In genomic region chr17:59617141-59617757, GRCh38 we compare ENCODE assay signal across 1 cellular context.
TF ChIP-seq lines count a peak whose summit lies in the region.

No MANE protein-coding gene starts in this region.

TF ChIP-seq in K562, 482 proteins besides CTCF, POLR2A, EP300 and RAD21 (continued from another document and continues in another):
- TF ChIP-seq TBP (optimal IDR thresholded peaks at IDR 0.05; ENCODE audit: low read depth, low read length) (no peak), COPS2 (conservative IDR thresholded peaks at IDR 0.05) (no peak), SIX5 (IDR thresholded peaks at IDR 0.05; ENCODE audit: borderline replicate concordance in 1 of 2, insufficient read depth in 1 of 2, low read depth in 1 of 2, low read length in 2 of 2) (no peak), ELF4 (CRISPR knock-in tag; IDR thresholded peaks at IDR 0.05) (peak; percentile 4; the same call in 1 of the 2 replicates), HEY1 (CRISPR knock-in tag; IDR thresholded peaks at IDR 0.05; ENCODE audit: borderline replicate concordance) (no peak), ZNF518B (CRISPR knock-in tag; IDR thresholded peaks at IDR 0.05) (no peak), ZNF696 (CRISPR knock-in tag; conservative IDR thresholded peaks at IDR 0.05) (no peak), ADNP (tag; IDR thresholded peaks at IDR 0.05) (no peak), SRSF1 (IDR thresholded peaks at IDR 0.05; ENCODE audit: low read depth, low read length) (no peak), ERF (CRISPR knock-in tag; IDR thresholded peaks at IDR 0.05) (no peak), CREB1 (IDR thresholded peaks at IDR 0.05) (no peak), CREB1 (CRISPR knock-in tag; IDR thresholded peaks at IDR 0.05) (no peak), TEAD4 (IDR thresholded peaks at IDR 0.05; ENCODE audit: low read length) (no peak), TEAD4 (CRISPR knock-in tag; IDR thresholded peaks at IDR 0.05; ENCODE audit: borderline replicate concordance) (no peak), SMARCE1 (IDR thresholded peaks at IDR 0.05) (peak; percentile 13; the same call in 1 of the 2 replicates), XRCC4 (IDR thresholded peaks at IDR 0.05; ENCODE audit: extremely low read depth, insufficient read depth, insufficient read length) (no peak), PURB (CRISPR knock-in tag; IDR thresholded peaks at IDR 0.05; ENCODE audit: low read depth) (no peak), FOXP1 (CRISPR knock-in tag; IDR thresholded peaks at IDR 0.05) (no peak), ZNF609 (CRISPR knock-in tag; IDR thresholded peaks at IDR 0.05; ENCODE audit: borderline replicate concordance) (no peak), MTA1 (IDR thresholded peaks at IDR 0.05; ENCODE audit: borderline replicate concordance) (no peak), CXXC5 (CRISPR knock-in tag; IDR thresholded peaks at IDR 0.05) (no peak), FOSL1 (tag; conservative IDR thresholded peaks at IDR 0.05) (peak; percentile 33; the same call in 1 of the 2 replicates), ARID3A (IDR thresholded peaks at IDR 0.05; ENCODE audit: borderline replicate concordance, low read depth, low read length) (no peak), MAX (CRISPR knock-in tag; IDR thresholded peaks at IDR 0.05) (no peak), ZNF324 (CRISPR knock-in tag; IDR thresholded peaks at IDR 0.05) (no peak), MCM7 (IDR thresholded peaks at IDR 0.05) (no peak), CHAMP1 (IDR thresholded peaks at IDR 0.05) (peak; percentile 39; the same call in 1 of the 2 replicates), ZNF23 (CRISPR knock-in tag; IDR thresholded peaks at IDR 0.05) (no peak), MBD2 (IDR thresholded peaks at IDR 0.05; ENCODE audit: borderline replicate concordance, low read depth) (no peak), TAF7 (tag; IDR thresholded peaks at IDR 0.05) (no peak), THRA (IDR thresholded peaks at IDR 0.05) (no peak), POLR2B (IDR thresholded peaks at IDR 0.05; ENCODE audit: low read depth, partially characterized antibody) (no peak), NKRF (IDR thresholded peaks at IDR 0.05; ENCODE audit: borderline replicate concordance) (no peak), ATF3 (IDR thresholded peaks at IDR 0.05) (peak; percentile 15; the same call in 1 of the 2 replicates), ATF3 (CRISPR knock-in tag; conservative IDR thresholded peaks at IDR 0.05) (no peak), SREBF1 (IDR thresholded peaks at IDR 0.05; ENCODE audit: borderline replicate concordance, low read depth, low read length) (no peak), MCM3 (IDR thresholded peaks at IDR 0.05) (no peak), NELFE (IDR thresholded peaks at IDR 0.05; ENCODE audit: insufficient read depth, insufficient read length) (no peak), ZNF175 (CRISPR knock-in tag; IDR thresholded peaks at IDR 0.05; ENCODE audit: low read depth) (no peak), L3MBTL2 (IDR thresholded peaks at IDR 0.05) (no peak), CLOCK (CRISPR knock-in tag; IDR thresholded peaks at IDR 0.05; ENCODE audit: borderline replicate concordance) (no peak), RAD51 (IDR thresholded peaks at IDR 0.05; ENCODE audit: borderline replicate concordance, low read depth) (no peak), MAFK (IDR thresholded peaks at IDR 0.05; ENCODE audit: low read length) (no peak), ZNF75A (CRISPR knock-in tag; IDR thresholded peaks at IDR 0.05) (no peak)
